12 cellular contexts compared by ENCODE assay signal in the genomic region with DNA sequence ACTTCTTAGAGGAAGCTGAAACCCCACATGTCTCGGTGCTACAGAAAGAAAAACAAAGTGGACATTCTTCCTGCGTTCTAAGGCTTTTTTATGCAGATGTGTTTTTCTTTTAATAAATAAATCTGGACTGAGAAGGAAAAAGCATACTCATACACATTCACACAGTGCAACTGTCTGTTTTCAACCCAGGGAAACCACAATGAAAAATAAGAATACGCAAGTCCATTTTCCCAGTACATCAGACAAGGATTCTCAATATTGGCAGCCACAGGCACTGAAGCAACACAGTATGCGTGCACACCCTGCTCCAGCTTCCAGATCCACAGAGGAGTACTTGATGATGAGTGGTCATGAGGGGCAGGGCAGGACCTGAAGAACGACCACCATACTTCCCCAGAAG.
A peak's percentile ranks its signal among the peaks of the same experiment; 100 is the strongest.
DNase-seq lines count a peak whose midpoint lies in the region; ATAC-seq and TF ChIP-seq lines count a peak whose summit lies in the region.
"Had no signal": no experiment of that assay in that cellular context is flagged by ENCODE, and none has a peak within 500 bp of the region (broad histone marks: within the 10 kb centered on the region; RNA-seq: fewer than 3 reads in every experiment).

No MANE protein-coding gene starts in this region.

- peak overlapping the region; percentile 10 to 79 for H3K18ac ChIP-seq in mesenchymal stem cell (ENCODE audit: low read depth in 1 of 2, low read length in 2 of 2)

- ATAC-seq in heart left ventricle (no peak), Right ventricle myocardium superior (ENCODE audit: poor library complexity) (no peak), upper lobe of right lung (no peak)
- ATAC-seq in activated naive CD8-positive, alpha-beta T cell treated with anti-CD3 and anti-CD28 coated beads, Interleukin-2, amount 10 ng/mL, durations not matched to agents 7 days and 5 days (ENCODE audit: low read depth), result no peak
- ATAC-seq: psoas muscle had no signal

- whole genome bisulfite sequencing in heart left ventricle, 4 donors, result 39 to 60% (median 45%) methylated on average over 5 of the region's 5 CpGs
- WGBS in mesenchymal stem cell, result 71% methylated on average over 4 of the region's 5 CpGs

- no peak overlapping the region for H4K91ac ChIP-seq in mesenchymal stem cell (ENCODE audit: low read length)

- H3K14ac ChIP-seq in mesenchymal stem cell (ENCODE audit: low read length in 2 of 2), result peak overlapping the region in 1 of 2 experiments; percentile 88

- H3K23ac ChIP-seq in mesenchymal stem cell (ENCODE audit: low read length in 2 of 2), result peak overlapping the region in 1 of 2 experiments; percentile 54

- peak overlapping the region; percentile 20 for H3K4me2 ChIP-seq in mesenchymal stem cell (ENCODE audit: low read length, poor library complexity, severe bottlenecking)

- H3K9me3 Mint-ChIP-seq in activated naive CD8-positive, alpha-beta T cell treated with anti-CD3 and anti-CD28 coated beads, Interleukin-2, amount 10 ng/mL, durations not matched to agents 7 days and 5 days, result no peaks in the 10 kb centered on the region

- no peak overlapping the region for H2BK15ac ChIP-seq in mesenchymal stem cell (ENCODE audit: low read depth, poor library complexity, severe bottlenecking)

- H3K27me3 ChIP-seq in heart left ventricle, result no peaks in the 10 kb centered on the region
- H3K27me3 ChIP-seq in mesenchymal stem cell (ENCODE audit: control insufficient read depth in 1 of 2, insufficient read depth in 1 of 2, low read length in 2 of 2), result no peaks in the 10 kb centered on the region
- H3K27me3 ChIP-seq in upper lobe of right lung, result no peaks in the 10 kb centered on the region

- H3K9ac ChIP-seq in mesenchymal stem cell (ENCODE audit: low read length), result peak overlapping the region; percentile 67

- peak overlapping the region; percentile 90 for H3K27ac Mint-ChIP-seq in activated naive CD8-positive, alpha-beta T cell treated with anti-CD3 and anti-CD28 coated beads, Interleukin-2, amount 10 ng/mL, durations not matched to agents 7 days and 5 days

- no peaks in the 10 kb centered on the region for H3K36me3 ChIP-seq in heart left ventricle
- peaks cover 3 to 5% of the 10 kb centered on the region in 2 experiments for H3K36me3 ChIP-seq in mesenchymal stem cell (ENCODE audit: control insufficient read depth in 1 of 2, insufficient read depth in 2 of 2, low read depth in 1 of 2, low read length in 2 of 2)
- no peaks in the 10 kb centered on the region for H3K36me3 ChIP-seq in upper lobe of right lung

- no peak for DNase-seq in heart left ventricle
- no peak for DNase-seq in Right ventricle myocardium superior
- no peak for DNase-seq in activated naive CD8-positive, alpha-beta T cell treated with anti-CD3 and anti-CD28 coated beads, Interleukin-2, amount 10 ng/mL, durations not matched to agents 7 days and 5 days
- no peak for DNase-seq in mesenchymal stem cell
- DNase-seq in upper lobe of right lung, result no peak
- no peak for DNase-seq in effector CD8-positive, alpha-beta T cell (lab: John Stamatoyannopoulos, UW)
- no peak for DNase-seq in cerebellar cortex (ENCODE audit: low spot score)
- DNase-seq in cortex of kidney (lab: John Stamatoyannopoulos, UW), result no peak
- DNase-seq: caudate nucleus; NK-92 treated with Interleukin-12 subunit alpha and Interleukin-12 subunit beta, amount 100 ng/mL, for 24 hours; psoas muscle had no signal

- H3K9me3 ChIP-seq in heart left ventricle, result no peaks in the 10 kb centered on the region
- H3K9me3 ChIP-seq in mesenchymal stem cell (ENCODE audit: control insufficient read depth, low read length), result no peaks in the 10 kb centered on the region
- no peaks in the 10 kb centered on the region for H3K9me3 ChIP-seq in upper lobe of right lung
- H3K9me3 ChIP-seq: psoas muscle had no signal

- H3K36me3 Mint-ChIP-seq in activated naive CD8-positive, alpha-beta T cell treated with anti-CD3 and anti-CD28 coated beads, Interleukin-2, amount 10 ng/mL, durations not matched to agents 7 days and 5 days, result peaks cover 53% of the 10 kb centered on the region

- H2BK5ac ChIP-seq in mesenchymal stem cell (ENCODE audit: low read depth, low read length, poor library complexity, severe bottlenecking), result no peak overlapping the region

- H3K27me3 Mint-ChIP-seq in activated naive CD8-positive, alpha-beta T cell treated with anti-CD3 and anti-CD28 coated beads, Interleukin-2, amount 10 ng/mL, durations not matched to agents 7 days and 5 days, result no peaks in the 10 kb centered on the region

- TF ChIP-seq POLR2A in heart left ventricle (IDR thresholded peaks at IDR 0.05), result no peak

- H2AK5ac ChIP-seq in mesenchymal stem cell (ENCODE audit: low read length, severe bottlenecking), result peak overlapping the region; percentile 26

- H3K27ac ChIP-seq in heart left ventricle (peak overlapping the region; percentile 7 to 96 (median 80)), mesenchymal stem cell (ENCODE audit: low read length, poor library complexity, severe bottlenecking) (peak overlapping the region; percentile 10), upper lobe of right lung (peak overlapping the region; percentile 59)
- H3K27ac ChIP-seq: C4-2B, psoas muscle had no signal

- H2BK12ac ChIP-seq in mesenchymal stem cell (ENCODE audit: low read length in 2 of 2), result peak overlapping the region in 1 of 2 experiments; percentile 48

- H3K4me3 Mint-ChIP-seq in activated naive CD8-positive, alpha-beta T cell treated with anti-CD3 and anti-CD28 coated beads, Interleukin-2, amount 10 ng/mL, durations not matched to agents 7 days and 5 days, result peak overlapping the region; percentile 98

- no peak for TF ChIP-seq CTCF in heart left ventricle (IDR thresholded peaks at IDR 0.05)
- no peak for TF ChIP-seq CTCF in upper lobe of right lung (IDR thresholded peaks at IDR 0.05)

- H3K79me1 ChIP-seq in mesenchymal stem cell (replicated peaks; ENCODE audit: low read length, poor library complexity, severe bottlenecking), result no peaks in the 10 kb centered on the region

- H3K4me1 ChIP-seq in heart left ventricle (peaks cover 50 to 100% (median 100%) of the 10 kb centered on the region in 12 donors), mesenchymal stem cell (ENCODE audit: control insufficient read depth, insufficient read depth, low read depth, low read length) (peaks cover 28% of the 10 kb centered on the region), upper lobe of right lung (peaks cover 100% of the 10 kb centered on the region)

- no peak overlapping the region for H3K4ac ChIP-seq in mesenchymal stem cell (ENCODE audit: low read depth in 1 of 2, low read length in 2 of 2)

- POLR2A ChIA-PET in activated naive CD8-positive, alpha-beta T cell treated with anti-CD3 and anti-CD28 coated beads, Interleukin-2, amount 10 ng/mL, durations not matched to agents 7 days and 5 days (lab: Charles Lee), result interaction anchor here (0.6 to 34.4 kb wide), 8 partner anchors 9 to 330 kb away, joined by 3 to 716 read pairs (median 55); no protein-coding TSS in a partner anchor

- no peak overlapping the region for H4K8ac ChIP-seq in mesenchymal stem cell (ENCODE audit: low read length)

- H2AFZ ChIP-seq in mesenchymal stem cell (ENCODE audit: low read depth, low read length), result no peak overlapping the region

- H3K4me1 Mint-ChIP-seq in activated naive CD8-positive, alpha-beta T cell treated with anti-CD3 and anti-CD28 coated beads, Interleukin-2, amount 10 ng/mL, durations not matched to agents 7 days and 5 days, result peaks cover 91% of the 10 kb centered on the region

- intact Hi-C loops in heart left ventricle (cut with DNase I) (loop anchor here in 3 of 10 donors (5.0 to 10.0 kb wide), 2 partner anchors 33 to 206 kb away; no protein-coding TSS in a partner anchor), Right ventricle myocardium superior (cut with DNase I) (no loop called here), upper lobe of right lung (cut with DNase I) (no loop called here)

- H3K4me3 ChIP-seq in heart left ventricle, result peak overlapping the region in 3 of 12 donors; percentile 2 to 17 (median 13)
- no peak overlapping the region for H3K4me3 ChIP-seq in mesenchymal stem cell (ENCODE audit: insufficient read depth in 1 of 2, low read depth in 1 of 2, low read length in 2 of 2)
- H3K4me3 ChIP-seq in upper lobe of right lung, result no peak overlapping the region
- H3K4me3 ChIP-seq: psoas muscle had no signal

- no peak overlapping the region for H2BK120ac ChIP-seq in mesenchymal stem cell (ENCODE audit: low read depth, low read length)

Comparison
In these comparisons a context has a peak if more than half of its experiments do, and no peak if none do; other contexts are left out.
1. H3K27ac ChIP-seq: peak in every context shown above with its lines; median percentile 80 in heart left ventricle; 59 in upper lobe of right lung; 10 in mesenchymal stem cell.